In the genomic region with DNA sequence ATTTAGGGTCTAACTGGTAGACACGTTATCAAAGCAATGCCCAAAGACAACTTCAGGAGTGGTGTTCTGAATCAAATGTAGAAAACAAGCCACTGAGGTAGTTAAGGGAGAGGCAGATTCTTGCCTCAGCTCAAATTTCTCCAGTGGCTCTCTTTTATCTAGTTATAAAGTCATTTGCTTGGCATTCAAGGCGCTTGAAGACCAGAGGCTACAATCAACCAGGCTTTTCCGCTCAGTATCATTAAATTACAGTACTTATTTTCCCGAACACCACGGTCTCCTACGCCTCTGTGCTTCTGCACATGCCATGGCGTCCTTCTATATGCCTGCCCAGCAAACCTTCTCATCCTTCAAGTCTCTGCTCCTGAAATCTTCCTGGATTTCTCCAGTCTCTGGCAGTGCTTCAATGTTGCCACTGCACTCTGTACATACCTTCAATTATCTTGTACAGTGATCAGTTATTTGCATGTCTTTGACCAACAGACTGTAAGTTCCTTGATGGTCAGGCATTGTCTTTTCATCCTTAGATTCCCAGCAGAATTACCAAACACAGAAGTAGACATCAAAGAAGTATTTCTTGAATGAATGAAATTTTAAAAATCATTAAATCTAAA, we compare ENCODE assay signal across 1 cellular context.
TF ChIP-seq lines count a peak whose summit lies in the region.

No MANE protein-coding gene starts in this region.

TF ChIP-seq in K562, 482 proteins besides CTCF, POLR2A, EP300 and RAD21:
- no peak for TF ChIP-seq ZNF586 (CRISPR knock-in tag; conservative IDR thresholded peaks at IDR 0.05)
- TF ChIP-seq YY1 (IDR thresholded peaks at IDR 0.05; ENCODE audit: borderline replicate concordance in 1 of 3, control insufficient read depth in 1 of 3, extremely low read depth in 1 of 3, insufficient read depth in 3 of 3, insufficient read length in 1 of 3, insufficient replicate concordance in 2 of 3, low read depth in 1 of 3, low read length in 2 of 3): peak in 1 of 3 experiments; percentile 14
